8 cellular contexts compared by ENCODE assay signal in genomic region chr4:109560687-109561452, GRCh38. TPM values are rescaled to one million over a fixed set of nuclear protein-coding genes. Genes with fewer than 3 reads are reported as not detected.
DNase-seq lines count a peak whose midpoint lies in the region; ATAC-seq and TF ChIP-seq lines count a peak whose summit lies in the region.

No MANE protein-coding gene starts in this region.

- intact Hi-C loops in activated naive CD4-positive, alpha-beta T cell treated with anti-CD3 and anti-CD28 coated beads for 36 hours (cut with micrococcal nuclease), result loop anchor here (1.0 to 10.0 kb wide), 13 partner anchors 27 to 1466 kb away; partner anchors contain the start of genes GAR1 and SEC24B
- intact Hi-C loops in Right ventricle myocardium superior (cut with DNase I), result no loop called here

- peak overlapping the region; percentile 88 for H3K4me3 Mint-ChIP-seq in activated naive CD4-positive, alpha-beta T cell treated with anti-CD3 and anti-CD28 coated beads for 36 hours
- H3K4me3 Mint-ChIP-seq in type B pancreatic cell, result peak overlapping the region; percentile 86

- ATAC-seq in GM19395 (IDR thresholded peaks at IDR 0.05; ENCODE audit: unreplicated experiment) (peak; percentile 77), HG03469 (IDR thresholded peaks at IDR 0.05; ENCODE audit: unreplicated experiment) (peak; percentile 66), Right ventricle myocardium superior (ENCODE audit: poor library complexity) (peak; percentile 60)

- H3K27me3 Mint-ChIP-seq in activated naive CD4-positive, alpha-beta T cell treated with anti-CD3 and anti-CD28 coated beads for 36 hours (ENCODE audit: low read depth), result no peaks in the 10 kb centered on the region
- peaks cover 20% of the 10 kb centered on the region for H3K27me3 Mint-ChIP-seq in type B pancreatic cell

- DNase-seq in CD1c-positive myeloid dendritic cell (ENCODE audit: extremely low spot score), result peak; percentile 64
- peak; percentile 87 for DNase-seq in SIG-M5 treated with dmso at 0.1 percent for 504 hours (lab: John Stamatoyannopoulos, UW; ENCODE audit: unreplicated experiment)
- peak; percentile 77 for DNase-seq in activated naive CD4-positive, alpha-beta T cell treated with anti-CD3 and anti-CD28 coated beads for 36 hours
- DNase-seq in Right ventricle myocardium superior, result peak; percentile 57
- no peak for DNase-seq in type B pancreatic cell (ENCODE audit: extremely low spot score, unreplicated experiment)

- H3K36me3 Mint-ChIP-seq in activated naive CD4-positive, alpha-beta T cell treated with anti-CD3 and anti-CD28 coated beads for 36 hours (ENCODE audit: low read depth), result peaks cover 17% of the 10 kb centered on the region
- peaks cover 4% of the 10 kb centered on the region for H3K36me3 Mint-ChIP-seq in type B pancreatic cell

- no peaks in the 10 kb centered on the region for H3K36me3 ChIP-seq in parathyroid adenoma (ENCODE audit: control insufficient read depth, insufficient read depth, low read length)

- TF ChIP-seq CTCF in parathyroid adenoma (IDR thresholded peaks at IDR 0.05), result no peak
- TF ChIP-seq CTCF in type B pancreatic cell (conservative IDR thresholded peaks at IDR 0.05), result no peak

- H3K4me1 ChIP-seq in parathyroid adenoma, result no peaks in the 10 kb centered on the region

- H3K4me1 Mint-ChIP-seq in activated naive CD4-positive, alpha-beta T cell treated with anti-CD3 and anti-CD28 coated beads for 36 hours (ENCODE audit: low read depth), result peaks cover 57% of the 10 kb centered on the region
- peaks cover 4% of the 10 kb centered on the region for H3K4me1 Mint-ChIP-seq in type B pancreatic cell (ENCODE audit: unreplicated experiment)

- no peak overlapping the region for H3K9ac ChIP-seq in parathyroid adenoma

- peak overlapping the region; percentile 51 for H3K4me3 ChIP-seq in parathyroid adenoma (ENCODE audit: low read depth, low read length)

- CTCF ChIA-PET in activated naive CD4-positive, alpha-beta T cell treated with anti-CD3 and anti-CD28 coated beads for 36 hours (lab: Charles Lee), result interaction anchor here (0.7 to 1.1 kb wide), 4 partner anchors 22 to 98 kb away, joined by 3 to 5 read pairs (median 4); no protein-coding TSS in a partner anchor

- peak overlapping the region; percentile 74 for H2AFZ ChIP-seq in parathyroid adenoma

- peak overlapping the region; percentile 15 for H3K27ac ChIP-seq in parathyroid adenoma

- peak overlapping the region; percentile 81 for H3K4me2 ChIP-seq in parathyroid adenoma (ENCODE audit: low read length)

- H3K9me3 Mint-ChIP-seq in activated naive CD4-positive, alpha-beta T cell treated with anti-CD3 and anti-CD28 coated beads for 36 hours, result peaks cover 3% of the 10 kb centered on the region
- peaks cover 4% of the 10 kb centered on the region for H3K9me3 Mint-ChIP-seq in type B pancreatic cell

- no peaks in the 10 kb centered on the region for H3K79me2 ChIP-seq in parathyroid adenoma

- H3K9me3 ChIP-seq in parathyroid adenoma (ENCODE audit: control insufficient read depth, low read length), result no peaks in the 10 kb centered on the region

- peak overlapping the region; percentile 95 for H3K27ac Mint-ChIP-seq in activated naive CD4-positive, alpha-beta T cell treated with anti-CD3 and anti-CD28 coated beads for 36 hours
- peak overlapping the region; percentile 19 for H3K27ac Mint-ChIP-seq in type B pancreatic cell

- H3K27me3 ChIP-seq in parathyroid adenoma (ENCODE audit: control insufficient read depth, insufficient read depth, low read length), result no peaks in the 10 kb centered on the region

RNA-seq across cellular contexts. Expression of gene MCUB, which starts 0.8 kb away (rescaled TPM):
- total RNA-seq in activated naive CD4-positive, alpha-beta T cell treated with anti-CD3 and anti-CD28 coated beads for 36 hours, result 10 to 100 TPM; 69.1 to 71.8 TPM
- total RNA-seq in Right ventricle myocardium superior, result 3.4 TPM
- total RNA-seq in type B pancreatic cell (ENCODE audit: low replicate concordance), result 8.4 and 10.1 TPM in 2 replicates
